In the genomic region with DNA sequence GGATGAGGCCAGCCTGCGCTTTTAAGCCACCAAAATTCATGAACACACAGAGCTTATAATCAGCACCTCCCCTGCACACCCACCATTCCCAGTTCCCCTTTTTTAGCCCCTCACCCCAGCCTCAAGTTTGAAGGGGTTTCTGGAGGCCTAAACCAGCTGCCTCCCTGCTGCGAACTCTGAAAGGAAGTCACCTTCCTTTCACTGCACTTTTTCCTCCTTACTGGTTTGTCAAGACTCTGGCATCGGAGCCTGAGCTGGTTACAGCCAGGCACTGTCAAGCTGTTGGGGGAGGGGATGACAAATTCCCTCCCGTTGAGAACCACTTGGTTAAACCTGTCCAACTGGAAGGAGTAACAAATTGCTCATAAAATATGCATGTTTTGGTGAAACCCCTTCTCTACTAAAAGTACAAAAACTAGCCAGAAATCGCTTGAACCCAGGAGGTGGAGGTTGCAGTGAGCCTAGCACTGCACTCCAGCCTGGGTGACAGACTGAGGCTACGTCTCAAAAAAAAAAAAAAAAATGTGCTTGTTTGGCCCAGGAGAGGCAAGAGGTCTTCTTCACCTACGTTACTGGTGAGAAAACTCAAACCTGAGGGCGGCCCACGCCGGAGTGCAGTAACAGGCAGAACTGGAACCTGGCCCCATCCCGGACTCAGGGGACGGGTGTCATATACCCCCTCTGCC, we compare ENCODE assay signal across 6 cellular contexts. TPM values are rescaled to one million over a fixed set of nuclear protein-coding genes. Genes with fewer than 3 reads are reported as not detected.
A peak's percentile ranks its signal among the peaks of the same experiment; 100 is the strongest.
DNase-seq lines count a peak whose midpoint lies in the region; ATAC-seq and TF ChIP-seq lines count a peak whose summit lies in the region.

No MANE protein-coding gene starts in this region.

- no peaks in the 10 kb centered on the region for H3K36me3 ChIP-seq in thyroid gland

- DNase-seq in activated CD8-positive, alpha-beta memory T cell treated with anti-CD3 and anti-CD28 coated beads, Interleukin-2, amount 10 ng/mL, durations not matched to agents 7 days and 5 days: no peak
- DNase-seq in activated CD8-positive, alpha-beta memory T cell treated with anti-CD3 and anti-CD28 coated beads, Interleukin-2, amount 50 U/mL, for 48 hours: no peak
- peak; percentile 18 for DNase-seq in OCI-M2 (lab: John Stamatoyannopoulos, UW; ENCODE audit: unreplicated experiment)
- DNase-seq in glutamatergic neuron: no peak
- peak; percentile 93 to 94 for DNase-seq in thyroid gland

- peak overlapping the region; percentile 82 for H3K4me3 Mint-ChIP-seq in activated CD8-positive, alpha-beta memory T cell treated with anti-CD3 and anti-CD28 coated beads, Interleukin-2, amount 10 ng/mL, durations not matched to agents 7 days and 5 days
- H3K4me3 Mint-ChIP-seq in glutamatergic neuron (ENCODE audit: unreplicated experiment): peak overlapping the region; percentile 32

- no peaks in the 10 kb centered on the region for H3K9me3 ChIP-seq in thyroid gland

- peak in 1 of 2 donors; percentile 54 for TF ChIP-seq POLR2A in thyroid gland (IDR thresholded peaks at IDR 0.05)

- H3K27ac Mint-ChIP-seq in activated CD8-positive, alpha-beta memory T cell treated with anti-CD3 and anti-CD28 coated beads, Interleukin-2, amount 10 ng/mL, durations not matched to agents 7 days and 5 days: peak overlapping the region; percentile 83
- peak overlapping the region; percentile 70 for H3K27ac Mint-ChIP-seq in glutamatergic neuron (ENCODE audit: unreplicated experiment)

- no peaks in the 10 kb centered on the region for H3K27me3 Mint-ChIP-seq in activated CD8-positive, alpha-beta memory T cell treated with anti-CD3 and anti-CD28 coated beads, Interleukin-2, amount 10 ng/mL, durations not matched to agents 7 days and 5 days
- H3K27me3 Mint-ChIP-seq in glutamatergic neuron (ENCODE audit: unreplicated experiment): peaks cover 1% of the 10 kb centered on the region

- no peak overlapping the region for H3K4me3 ChIP-seq in thyroid gland (replicated peaks in 1 of 3)

- H3K27ac ChIP-seq in thyroid gland: peak overlapping the region; percentile 95 to 99 (median 98)

- CTCF ChIA-PET in activated CD8-positive, alpha-beta memory T cell treated with anti-CD3 and anti-CD28 coated beads, Interleukin-2, amount 10 ng/mL, durations not matched to agents 7 days and 5 days (lab: Charles Lee): interaction anchor here (1.0 to 3.3 kb wide), 2 partner anchors 24 to 42 kb away, joined by 3 to 17 read pairs; no protein-coding TSS in a partner anchor

- no peak for ATAC-seq in activated CD8-positive, alpha-beta memory T cell treated with anti-CD3 and anti-CD28 coated beads, Interleukin-2, amount 10 ng/mL, durations not matched to agents 7 days and 5 days
- no peak for ATAC-seq in GM21526 (IDR thresholded peaks at IDR 0.05; ENCODE audit: low FRiP score, unreplicated experiment)

- TF ChIP-seq CTCF in glutamatergic neuron (IDR thresholded peaks at IDR 0.05; ENCODE audit: partially characterized antibody, unreplicated experiment): no peak
- no peak for TF ChIP-seq CTCF in thyroid gland (IDR thresholded peaks at IDR 0.05)

- intact Hi-C loops in thyroid gland (cut with DNase I): no loop called here

- H3K4me1 ChIP-seq in thyroid gland: peaks cover 26 to 48% of the 10 kb centered on the region in 2 donors

- peaks cover 40% of the 10 kb centered on the region for H3K4me1 Mint-ChIP-seq in activated CD8-positive, alpha-beta memory T cell treated with anti-CD3 and anti-CD28 coated beads, Interleukin-2, amount 10 ng/mL, durations not matched to agents 7 days and 5 days
- no peaks in the 10 kb centered on the region for H3K4me1 Mint-ChIP-seq in glutamatergic neuron (ENCODE audit: low read depth, unreplicated experiment)

- no peaks in the 10 kb centered on the region for H3K27me3 ChIP-seq in thyroid gland

- H3K36me3 Mint-ChIP-seq in activated CD8-positive, alpha-beta memory T cell treated with anti-CD3 and anti-CD28 coated beads, Interleukin-2, amount 10 ng/mL, durations not matched to agents 7 days and 5 days: no peaks in the 10 kb centered on the region
- no peaks in the 10 kb centered on the region for H3K36me3 Mint-ChIP-seq in glutamatergic neuron (ENCODE audit: unreplicated experiment)

- no peaks in the 10 kb centered on the region for H3K9me3 Mint-ChIP-seq in activated CD8-positive, alpha-beta memory T cell treated with anti-CD3 and anti-CD28 coated beads, Interleukin-2, amount 10 ng/mL, durations not matched to agents 7 days and 5 days (ENCODE audit: low read depth)
- peaks cover 5% of the 10 kb centered on the region for H3K9me3 Mint-ChIP-seq in glutamatergic neuron (ENCODE audit: unreplicated experiment)

- 22 to 45% methylated on average over 10 to 12 of the region's 12 CpGs for WGBS in thyroid gland, 2 donors

RNA-seq across cellular contexts. Expression of a gene that starts 0.7 kb away (rescaled TPM):
- 10 to 100 TPM in 1 of 2 experiments, 1 to 10 TPM in 1; 9.3 to 11.4 TPM for total RNA-seq in activated CD8-positive, alpha-beta memory T cell treated with anti-CD3 and anti-CD28 coated beads, Interleukin-2, amount 10 ng/mL, durations not matched to agents 7 days and 5 days
- total RNA-seq in glutamatergic neuron (ENCODE audit: unreplicated experiment): 10.9 TPM
- total RNA-seq in thyroid gland: 10 to 100 TPM in 2 of 4 donors, 1 to 10 TPM in 2; 4.0 to 14.6 (median 8.3) TPM

RNA-seq across cellular contexts. Expression of a gene that starts 0.7 kb away (rescaled TPM):
- 10 to 100 TPM; 32.9 to 34.8 TPM for total RNA-seq in activated CD8-positive, alpha-beta memory T cell treated with anti-CD3 and anti-CD28 coated beads, Interleukin-2, amount 10 ng/mL, durations not matched to agents 7 days and 5 days
- total RNA-seq in glutamatergic neuron (ENCODE audit: unreplicated experiment) (66.3 TPM), thyroid gland (100 to 1,000 TPM in 3 of 4 donors, 10 to 100 TPM in 1; 69.5 to 269 (median 137) TPM)

RNA-seq across cellular contexts. Expression of a gene that starts 19.2 kb away (rescaled TPM):
- total RNA-seq in activated CD8-positive, alpha-beta memory T cell treated with anti-CD3 and anti-CD28 coated beads, Interleukin-2, amount 10 ng/mL, durations not matched to agents 7 days and 5 days: 100 to 1,000 TPM; 156 to 189 TPM
- 75.1 TPM for total RNA-seq in glutamatergic neuron (ENCODE audit: unreplicated experiment)
- total RNA-seq in thyroid gland: 100 to 1,000 TPM in 1 of 4 donors, 10 to 100 TPM in 3; 86.8 to 134 (median 91.4) TPM

RNA-seq across cellular contexts. Expression of a gene that starts 36.4 kb away (rescaled TPM):
- 100 to 1,000 TPM; 114 to 129 TPM for total RNA-seq in activated CD8-positive, alpha-beta memory T cell treated with anti-CD3 and anti-CD28 coated beads, Interleukin-2, amount 10 ng/mL, durations not matched to agents 7 days and 5 days
- total RNA-seq in glutamatergic neuron (ENCODE audit: unreplicated experiment) (104 TPM), thyroid gland (10 to 100 TPM; 47.2 to 67.6 (median 60.8) TPM)

RNA-seq across cellular contexts. Expression of a gene that starts 41.1 kb away (rescaled TPM):
- total RNA-seq in activated CD8-positive, alpha-beta memory T cell treated with anti-CD3 and anti-CD28 coated beads, Interleukin-2, amount 10 ng/mL, durations not matched to agents 7 days and 5 days: 10 to 100 TPM; 22.6 to 28.1 TPM
- total RNA-seq in glutamatergic neuron (ENCODE audit: unreplicated experiment) (30.6 TPM), thyroid gland (1 to 10 TPM; 1.8 to 6.4 (median 3.4) TPM)

Comparison
In these comparisons a context has a peak if more than half of its experiments do, and no peak if none do; other contexts are left out.
1. DNase-seq: peak in OCI-M2 (single experiment) and thyroid gland (2 of 2); none in activated CD8-positive, alpha-beta memory T cell treated with anti-CD3 and anti-CD28 coated beads, Interleukin-2, amount 10 ng/mL, durations not matched to agents 7 days and 5 days (single experiment), activated CD8-positive, alpha-beta memory T cell treated with anti-CD3 and anti-CD28 coated beads, Interleukin-2, amount 50 U/mL, for 48 hours (single experiment) and glutamatergic neuron (single experiment).